In genomic region chr3:111852540-111852939, GRCh38 we compare ENCODE assay signal across 21 cellular contexts. TPM values are rescaled to one million over a fixed set of nuclear protein-coding genes. Genes with fewer than 3 reads are reported as not detected.
DNase-seq lines count a peak whose midpoint lies in the region; ATAC-seq and TF ChIP-seq lines count a peak whose summit lies in the region.
"Had no signal": no experiment of that assay in that cellular context is flagged by ENCODE, and none has a peak within 500 bp of the region (broad histone marks: within the 10 kb centered on the region; RNA-seq: fewer than 3 reads in every experiment).

No MANE protein-coding gene starts in this region.

- H4K20me1 ChIP-seq in HCT116 (ENCODE audit: insufficient read depth) (no peaks in the 10 kb centered on the region), PC-3 (ENCODE audit: low read length) (no peaks in the 10 kb centered on the region)

- intact Hi-C loops in HCT116 (cut with micrococcal nuclease), result no loop called here
- intact Hi-C loops in PC-3 (cut with micrococcal nuclease), result no loop called here

- no peak for TF ChIP-seq POLR2A in HCT116 (IDR thresholded peaks at IDR 0.05; ENCODE audit: borderline replicate concordance, extremely low read depth, insufficient read depth, insufficient read length)

- H3K27ac ChIP-seq in HCT116 (ENCODE audit: low read depth, low read length) (peak overlapping the region; percentile 84; the same call in 1 of the 2 replicates), PC-3 (ENCODE audit: low read length) (peak overlapping the region; percentile 29)

- H3K9ac ChIP-seq in HCT116 (ENCODE audit: low read length) (peak overlapping the region; percentile 35; the same call in 1 of the 2 replicates), PC-3 (ENCODE audit: low read length) (no peak overlapping the region)

- H3K79me2 ChIP-seq in HCT116 (ENCODE audit: insufficient read depth, low read length), result no peaks in the 10 kb centered on the region; the same call in 1 of the 2 replicates
- H3K79me2 ChIP-seq in PC-3 (ENCODE audit: low read length), result 0 out of 2 replicates have a peak, but pooled peaks cover 8% of the 10 kb centered on the region

- no peak for TF ChIP-seq RAD21 in HCT116 (IDR thresholded peaks at IDR 0.05; ENCODE audit: low read depth)

- peaks cover 3% of the 10 kb centered on the region for H3F3A ChIP-seq in PC-3 (ENCODE audit: low read length, unreplicated experiment)

- no peak for DNase-seq in HCT116 (ENCODE audit: low read depth, low spot score)
- no peak for DNase-seq in PC-3
- DNase-seq in fibroblast of pulmonary artery (ENCODE audit: low read depth), result peak; percentile 56
- DNase-seq in pulmonary artery endothelial cell (ENCODE audit: low read depth, low spot score), result peak; percentile 72
- no peak for DNase-seq in activated effector memory CD4-positive, alpha-beta T cell treated with anti-CD3 and anti-CD28 coated beads, Interleukin-2, amount 50 U/mL, for 16 hours
- DNase-seq in NCI-H2107 treated with DMSO at 0.1 percent for 48 hours (lab: John Stamatoyannopoulos, UW; ENCODE audit: unreplicated experiment), result no peak
- DNase-seq in dedifferentiated amniotic fluid mesenchymal stem cell (ENCODE audit: extremely low spot score), result no peak
- DNase-seq in NCI-H1105 treated with DMSO at 0.1 percent for 48 hours (lab: John Stamatoyannopoulos, UW), result no peak
- DNase-seq: activated CD4-positive, alpha-beta T cell treated with anti-CD3 and anti-CD28 coated beads for 1 hour; activated CD8-positive, alpha-beta memory T cell treated with anti-CD3 and anti-CD28 coated beads for 24 hours; activated naive CD8-positive, alpha-beta T cell treated with anti-CD3 and anti-CD28 coated beads for 36 hours; cortex of kidney; KG1; left ventricle myocardium superior; NCI-H2107; NCI-H69; occipital lobe; right cardiac atrium; stimulated activated naive CD4-positive, alpha-beta T cell treated with Interleukin-2 at 50 U/mL for 16 hours; T1000 had no signal

- H3K27me3 ChIP-seq in HCT116 (ENCODE audit: insufficient read depth, low read length) (no peaks in the 10 kb centered on the region), PC-3 (ENCODE audit: low read length) (no peaks in the 10 kb centered on the region)
- H3K27me3 ChIP-seq: tibial nerve had no signal

- H3K4me1 ChIP-seq in HCT116 (ENCODE audit: control insufficient read depth in 1 of 2, insufficient read depth in 2 of 2, low read length in 2 of 2), result peaks cover 65 to 97% of the 10 kb centered on the region in 2 experiments
- peaks cover 46% of the 10 kb centered on the region for H3K4me1 ChIP-seq in PC-3 (ENCODE audit: insufficient read depth, low read length)

- H2AFZ ChIP-seq in HCT116 (ENCODE audit: low read depth, low read length, poor library complexity, severe bottlenecking) (no peak overlapping the region), PC-3 (ENCODE audit: low read length) (no peak overlapping the region)

- H3K9me3 ChIP-seq in HCT116 (ENCODE audit: control insufficient read depth in 1 of 2, insufficient read depth in 1 of 2, low read depth in 1 of 2, low read length in 2 of 2), result no peaks in the 10 kb centered on the region
- H3K9me3 ChIP-seq in PC-3 (ENCODE audit: low read length), result no peaks in the 10 kb centered on the region
- H3K9me3 ChIP-seq: tibial nerve had no signal

- H3K4me3 ChIP-seq in HCT116 (replicated peaks in 1 of 2; ENCODE audit: low read depth in 1 of 2, low read length in 2 of 2) (no peak overlapping the region), PC-3 (ENCODE audit: low read length) (no peak overlapping the region), fibroblast of pulmonary artery (replicated peaks; ENCODE audit: low read depth, low read length) (no peak overlapping the region)
- H3K4me3 ChIP-seq: tibial nerve had no signal

- H3K4me2 ChIP-seq in HCT116 (ENCODE audit: low read length), result peak overlapping the region; percentile 50
- H3K4me2 ChIP-seq in PC-3 (ENCODE audit: low read length), result no peak overlapping the region; the same call in 1 of the 2 replicates

- CTCF ChIA-PET in HCT116 (lab: Charles Lee) (no interaction called here), PC-3 (lab: Charles Lee) (interaction anchor here (0.7 kb wide), 1 partner anchor 8 kb away, joined by 3 read pairs; no protein-coding TSS in a partner anchor)

- ATAC-seq in HCT116 (no peak), PC-3 (no peak)
- ATAC-seq: left ventricle myocardium superior had no signal

- POLR2A ChIA-PET in HCT116 (lab: Charles Lee) (no interaction called here), PC-3 (lab: Charles Lee; ENCODE audit: unreplicated experiment) (no interaction called here)

- H3K36me3 ChIP-seq in HCT116 (ENCODE audit: control insufficient read depth in 1 of 2, insufficient read depth in 2 of 2, low read length in 2 of 2), result no peaks in the 10 kb centered on the region
- no peaks in the 10 kb centered on the region for H3K36me3 ChIP-seq in PC-3 (ENCODE audit: low read depth, low read length)
- H3K36me3 ChIP-seq: tibial nerve had no signal

- BruUV-seq in HCT116 (replicated peaks; lab: Mats Ljungman, UMichigan) (TSS peak; percentile 62), PC-3 (replicated peaks; lab: Mats Ljungman, UMichigan) (no TSS peak)

- RAD21 ChIA-PET in HCT116 (lab: Charles Lee; ENCODE audit: low non-redundant PET in 1 of 2, low total read pairs in 2 of 2, uncharacterized antibody in 2 of 2, unreplicated experiment in 2 of 2), result interaction anchor here in 1 of 2 experiments (0.7 kb wide), 1 partner anchor 113 kb away, joined by 4 read pairs; no protein-coding TSS in a partner anchor

- no peaks in the 10 kb centered on the region for H3K9me2 ChIP-seq in HCT116 (ENCODE audit: insufficient read depth)
- H3K9me2 ChIP-seq in PC-3 (replicated peaks; ENCODE audit: low read length), result no peaks in the 10 kb centered on the region

- TF ChIP-seq CTCF in HCT116 (IDR thresholded peaks at IDR 0.05 in 2 of 3, conservative IDR thresholded peaks at IDR 0.05 in 1 of 3; ENCODE audit: borderline replicate concordance in 1 of 3, insufficient read depth in 1 of 3, low read depth in 2 of 3, low read length in 2 of 3), result no peak
- no peak for TF ChIP-seq CTCF in PC-3 (conservative IDR thresholded peaks at IDR 0.05; ENCODE audit: low read depth, low read length)
- TF ChIP-seq CTCF in fibroblast of pulmonary artery (IDR thresholded peaks at IDR 0.05; ENCODE audit: low read length, missing control alignments), result no peak

TF ChIP-seq in HCT116, 20 proteins besides CTCF, POLR2A, EP300 and RAD21:
- TF ChIP-seq EGR1 (IDR thresholded peaks at IDR 0.05; ENCODE audit: low read depth) (no peak), EZH2phosphoT487 (IDR thresholded peaks at IDR 0.05; ENCODE audit: borderline replicate concordance) (no peak), ELF1 (IDR thresholded peaks at IDR 0.05; ENCODE audit: borderline replicate concordance, low read depth) (no peak), FOSL1 (IDR thresholded peaks at IDR 0.05; ENCODE audit: low read depth) (no peak), REST (IDR thresholded peaks at IDR 0.05; ENCODE audit: low read depth) (no peak), TCF7L2 (IDR thresholded peaks at IDR 0.05; ENCODE audit: borderline replicate concordance, extremely low read depth, insufficient read depth, insufficient read length) (peak; percentile 39), ZBTB33 (IDR thresholded peaks at IDR 0.05; ENCODE audit: extremely low read depth, insufficient replicate concordance, low read length) (no peak), SIN3A (IDR thresholded peaks at IDR 0.05; ENCODE audit: low read depth) (no peak)

RNA-seq across cellular contexts. Expression of gene PHLDB2, which starts 6.5 kb away (rescaled TPM):
- total RNA-seq in HCT116 (2021; ENCODE audit: unreplicated experiment) (143 TPM), PC-3 (2014; rRNA removed) (90.1 and 104 TPM in 2 replicates), pulmonary artery endothelial cell (66.9 and 87.3 TPM in 2 replicates)
- polyA plus RNA-seq in HCT116 (2012), result 37.9 and 46.8 TPM in 2 replicates

Comparison
In these comparisons a context has a peak if more than half of its experiments do, and no peak if none do; other contexts are left out.
1. DNase-seq: peak in fibroblast of pulmonary artery (single experiment) and pulmonary artery endothelial cell (single experiment); none in HCT116 (single experiment), PC-3 (single experiment), activated effector memory CD4-positive, alpha-beta T cell treated with anti-CD3 and anti-CD28 coated beads, Interleukin-2, amount 50 U/mL, for 16 hours (single experiment), NCI-H2107 treated with DMSO at 0.1 percent for 48 hours (single experiment), dedifferentiated amniotic fluid mesenchymal stem cell (single experiment) and NCI-H1105 treated with DMSO at 0.1 percent for 48 hours (single experiment).